1 cellular context compared by ENCODE assay signal in the genomic region with DNA sequence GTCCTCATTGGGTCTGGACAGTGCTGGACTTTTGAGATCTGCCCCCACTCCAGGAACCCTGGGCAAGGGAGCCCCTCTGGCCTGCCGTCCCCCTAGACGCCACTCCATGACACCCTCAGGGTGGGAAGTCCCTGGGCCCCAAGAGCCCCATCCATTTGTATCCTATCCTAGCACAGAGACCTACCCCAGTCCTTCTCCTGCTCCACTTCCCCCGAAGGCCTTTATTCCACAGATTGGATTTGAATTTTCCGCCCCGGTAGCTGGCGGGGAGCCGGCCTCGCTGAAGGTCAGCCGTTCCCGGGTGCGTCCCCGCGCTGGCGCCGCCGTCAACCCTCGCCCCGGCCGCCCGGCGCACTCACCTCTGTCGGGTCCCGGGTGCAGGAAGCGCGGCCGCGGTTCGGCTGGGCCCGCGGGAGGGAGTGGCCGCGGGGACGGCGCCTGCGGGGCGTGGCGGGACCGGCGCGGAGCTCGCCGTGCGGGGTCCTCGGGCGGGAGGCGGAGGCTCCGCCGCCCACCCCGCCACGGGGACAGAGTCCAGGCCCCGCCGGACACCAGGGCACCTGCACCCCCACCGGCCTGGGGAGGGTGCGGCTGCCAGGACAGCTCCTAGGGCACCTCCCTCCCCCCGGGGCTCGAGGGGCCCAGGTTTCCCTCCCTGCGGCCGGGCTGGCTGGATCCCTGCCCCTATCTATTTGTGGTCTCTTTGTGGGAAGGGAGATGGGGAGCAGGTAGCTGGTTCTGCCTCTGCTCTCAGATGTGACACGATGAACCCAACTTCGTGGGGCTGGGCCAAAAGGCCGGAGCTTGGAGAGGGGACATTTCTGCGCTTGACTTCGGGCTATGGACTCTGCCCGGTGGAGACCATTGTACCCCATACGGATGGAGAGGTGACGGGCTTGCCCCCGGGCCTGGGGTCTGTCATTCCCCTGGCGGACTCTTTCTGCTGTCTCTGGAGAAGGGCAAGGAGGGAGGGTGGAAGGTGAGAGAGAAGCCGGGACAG.
TF ChIP-seq lines count a peak whose summit lies in the region.

No MANE protein-coding gene starts in this region.

TF ChIP-seq in K562, 482 proteins besides CTCF, POLR2A, EP300 and RAD21 (continued from another document and continues in another):
- TF ChIP-seq, protein P1, sequence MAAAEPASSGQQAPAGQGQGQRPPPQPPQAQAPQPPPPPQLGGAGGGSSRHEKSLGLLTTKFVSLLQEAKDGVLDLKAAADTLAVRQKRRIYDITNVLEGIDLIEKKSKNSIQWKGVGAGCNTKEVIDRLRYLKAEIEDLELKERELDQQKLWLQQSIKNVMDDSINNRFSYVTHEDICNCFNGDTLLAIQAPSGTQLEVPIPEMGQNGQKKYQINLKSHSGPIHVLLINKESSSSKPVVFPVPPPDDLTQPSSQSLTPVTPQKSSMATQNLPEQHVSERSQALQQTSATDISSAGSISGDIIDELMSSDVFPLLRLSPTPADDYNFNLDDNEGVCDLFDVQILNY (CRISPR knock-in tag; IDR thresholded peaks at IDR 0.05), result no peak
- TF ChIP-seq MTF1 (CRISPR knock-in tag; IDR thresholded peaks at IDR 0.05; ENCODE audit: borderline replicate concordance) (no peak), IRF2 (CRISPR knock-in tag; IDR thresholded peaks at IDR 0.05) (no peak), RBM25 (IDR thresholded peaks at IDR 0.05; ENCODE audit: low read depth, low read length, severe bottlenecking) (peak; percentile 10), NCOA6 (IDR thresholded peaks at IDR 0.05) (no peak), CEBPB (tag; IDR thresholded peaks at IDR 0.05) (no peak), POLR2AphosphoS2 (IDR thresholded peaks at IDR 0.05; ENCODE audit: low read length) (no peak), GABPB1 (CRISPR knock-in tag; IDR thresholded peaks at IDR 0.05) (peak; percentile 9; the same call in 1 of the 2 replicates), GATAD2B (IDR thresholded peaks at IDR 0.05; ENCODE audit: borderline replicate concordance) (no peak), TAF7 (tag; IDR thresholded peaks at IDR 0.05) (no peak), PYGO2 (tag; IDR thresholded peaks at IDR 0.05) (no peak), ZNF311 (CRISPR knock-in tag; IDR thresholded peaks at IDR 0.05) (no peak), FOXA3 (CRISPR knock-in tag; conservative IDR thresholded peaks at IDR 0.05 in 1 of 2, IDR thresholded peaks at IDR 0.05 in 1 of 2) (no peak), SPI1 (IDR thresholded peaks at IDR 0.05; ENCODE audit: borderline replicate concordance, low read depth, low read length) (no peak), POLR2G (IDR thresholded peaks at IDR 0.05; ENCODE audit: low read depth, low read length) (peak; percentile 74), SIN3A (IDR thresholded peaks at IDR 0.05; ENCODE audit: borderline replicate concordance in 2 of 2, control insufficient read depth in 1 of 2, low read depth in 2 of 2, low read length in 2 of 2) (no peak), RUNX1 (IDR thresholded peaks at IDR 0.05; ENCODE audit: low read depth) (no peak), NR2C2 (CRISPR knock-in tag; IDR thresholded peaks at IDR 0.05) (no peak), NR2C2 (tag; IDR thresholded peaks at IDR 0.05) (peak; percentile 5; the same call in 1 of the 2 replicates), SMC3 (conservative IDR thresholded peaks at IDR 0.05; ENCODE audit: insufficient read depth, low read depth, low read length) (no peak), SMAD4 (CRISPR knock-in tag; conservative IDR thresholded peaks at IDR 0.05) (0 out of 2 replicates have a peak, but pooled peaks have one; percentile 41), FOXM1 (IDR thresholded peaks at IDR 0.05; ENCODE audit: low read depth) (no peak), FOXM1 (CRISPR knock-in tag; IDR thresholded peaks at IDR 0.05; ENCODE audit: low read depth) (no peak), HNRNPLL (IDR thresholded peaks at IDR 0.05; ENCODE audit: low read depth, low read length, poor library complexity, severe bottlenecking) (no peak), CBX1 (IDR thresholded peaks at IDR 0.05; ENCODE audit: low read depth) (no peak), ETV1 (tag; conservative IDR thresholded peaks at IDR 0.05; ENCODE audit: low read depth) (no peak), ZNF134 (CRISPR knock-in tag; conservative IDR thresholded peaks at IDR 0.05) (no peak), POU5F1 (IDR thresholded peaks at IDR 0.05; ENCODE audit: borderline replicate concordance, low read depth, low read length, partially characterized antibody) (no peak), PTTG1 (tag; IDR thresholded peaks at IDR 0.05; ENCODE audit: low read depth) (no peak), MIER1 (IDR thresholded peaks at IDR 0.05; ENCODE audit: low read depth) (no peak), KLF1 (tag; IDR thresholded peaks at IDR 0.05) (no peak), ZNF589 (CRISPR knock-in tag; IDR thresholded peaks at IDR 0.05; ENCODE audit: low read depth) (no peak), COPS2 (conservative IDR thresholded peaks at IDR 0.05) (no peak)
- TF ChIP-seq, protein P2, sequence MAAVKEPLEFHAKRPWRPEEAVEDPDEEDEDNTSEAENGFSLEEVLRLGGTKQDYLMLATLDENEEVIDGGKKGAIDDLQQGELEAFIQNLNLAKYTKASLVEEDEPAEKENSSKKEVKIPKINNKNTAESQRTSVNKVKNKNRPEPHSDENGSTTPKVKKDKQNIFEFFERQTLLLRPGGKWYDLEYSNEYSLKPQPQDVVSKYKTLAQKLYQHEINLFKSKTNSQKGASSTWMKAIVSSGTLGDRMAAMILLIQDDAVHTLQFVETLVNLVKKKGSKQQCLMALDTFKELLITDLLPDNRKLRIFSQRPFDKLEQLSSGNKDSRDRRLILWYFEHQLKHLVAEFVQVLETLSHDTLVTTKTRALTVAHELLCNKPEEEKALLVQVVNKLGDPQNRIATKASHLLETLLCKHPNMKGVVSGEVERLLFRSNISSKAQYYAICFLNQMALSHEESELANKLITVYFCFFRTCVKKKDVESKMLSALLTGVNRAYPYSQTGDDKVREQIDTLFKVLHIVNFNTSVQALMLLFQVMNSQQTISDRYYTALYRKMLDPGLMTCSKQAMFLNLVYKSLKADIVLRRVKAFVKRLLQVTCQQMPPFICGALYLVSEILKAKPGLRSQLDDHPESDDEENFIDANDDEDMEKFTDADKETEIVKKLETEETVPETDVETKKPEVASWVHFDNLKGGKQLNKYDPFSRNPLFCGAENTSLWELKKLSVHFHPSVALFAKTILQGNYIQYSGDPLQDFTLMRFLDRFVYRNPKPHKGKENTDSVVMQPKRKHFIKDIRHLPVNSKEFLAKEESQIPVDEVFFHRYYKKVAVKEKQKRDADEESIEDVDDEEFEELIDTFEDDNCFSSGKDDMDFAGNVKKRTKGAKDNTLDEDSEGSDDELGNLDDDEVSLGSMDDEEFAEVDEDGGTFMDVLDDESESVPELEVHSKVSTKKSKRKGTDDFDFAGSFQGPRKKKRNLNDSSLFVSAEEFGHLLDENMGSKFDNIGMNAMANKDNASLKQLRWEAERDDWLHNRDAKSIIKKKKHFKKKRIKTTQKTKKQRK (IDR thresholded peaks at IDR 0.05; ENCODE audit: borderline replicate concordance, low read depth, low read length), result no peak
- TF ChIP-seq, protein P3, sequence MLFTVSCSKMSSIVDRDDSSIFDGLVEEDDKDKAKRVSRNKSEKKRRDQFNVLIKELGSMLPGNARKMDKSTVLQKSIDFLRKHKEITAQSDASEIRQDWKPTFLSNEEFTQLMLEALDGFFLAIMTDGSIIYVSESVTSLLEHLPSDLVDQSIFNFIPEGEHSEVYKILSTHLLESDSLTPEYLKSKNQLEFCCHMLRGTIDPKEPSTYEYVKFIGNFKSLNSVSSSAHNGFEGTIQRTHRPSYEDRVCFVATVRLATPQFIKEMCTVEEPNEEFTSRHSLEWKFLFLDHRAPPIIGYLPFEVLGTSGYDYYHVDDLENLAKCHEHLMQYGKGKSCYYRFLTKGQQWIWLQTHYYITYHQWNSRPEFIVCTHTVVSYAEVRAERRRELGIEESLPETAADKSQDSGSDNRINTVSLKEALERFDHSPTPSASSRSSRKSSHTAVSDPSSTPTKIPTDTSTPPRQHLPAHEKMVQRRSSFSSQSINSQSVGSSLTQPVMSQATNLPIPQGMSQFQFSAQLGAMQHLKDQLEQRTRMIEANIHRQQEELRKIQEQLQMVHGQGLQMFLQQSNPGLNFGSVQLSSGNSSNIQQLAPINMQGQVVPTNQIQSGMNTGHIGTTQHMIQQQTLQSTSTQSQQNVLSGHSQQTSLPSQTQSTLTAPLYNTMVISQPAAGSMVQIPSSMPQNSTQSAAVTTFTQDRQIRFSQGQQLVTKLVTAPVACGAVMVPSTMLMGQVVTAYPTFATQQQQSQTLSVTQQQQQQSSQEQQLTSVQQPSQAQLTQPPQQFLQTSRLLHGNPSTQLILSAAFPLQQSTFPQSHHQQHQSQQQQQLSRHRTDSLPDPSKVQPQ (CRISPR knock-in tag; IDR thresholded peaks at IDR 0.05; ENCODE audit: borderline replicate concordance), result no peak
- TF ChIP-seq, protein P4, sequence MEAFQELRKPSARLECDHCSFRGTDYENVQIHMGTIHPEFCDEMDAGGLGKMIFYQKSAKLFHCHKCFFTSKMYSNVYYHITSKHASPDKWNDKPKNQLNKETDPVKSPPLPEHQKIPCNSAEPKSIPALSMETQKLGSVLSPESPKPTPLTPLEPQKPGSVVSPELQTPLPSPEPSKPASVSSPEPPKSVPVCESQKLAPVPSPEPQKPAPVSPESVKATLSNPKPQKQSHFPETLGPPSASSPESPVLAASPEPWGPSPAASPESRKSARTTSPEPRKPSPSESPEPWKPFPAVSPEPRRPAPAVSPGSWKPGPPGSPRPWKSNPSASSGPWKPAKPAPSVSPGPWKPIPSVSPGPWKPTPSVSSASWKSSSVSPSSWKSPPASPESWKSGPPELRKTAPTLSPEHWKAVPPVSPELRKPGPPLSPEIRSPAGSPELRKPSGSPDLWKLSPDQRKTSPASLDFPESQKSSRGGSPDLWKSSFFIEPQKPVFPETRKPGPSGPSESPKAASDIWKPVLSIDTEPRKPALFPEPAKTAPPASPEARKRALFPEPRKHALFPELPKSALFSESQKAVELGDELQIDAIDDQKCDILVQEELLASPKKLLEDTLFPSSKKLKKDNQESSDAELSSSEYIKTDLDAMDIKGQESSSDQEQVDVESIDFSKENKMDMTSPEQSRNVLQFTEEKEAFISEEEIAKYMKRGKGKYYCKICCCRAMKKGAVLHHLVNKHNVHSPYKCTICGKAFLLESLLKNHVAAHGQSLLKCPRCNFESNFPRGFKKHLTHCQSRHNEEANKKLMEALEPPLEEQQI (IDR thresholded peaks at IDR 0.05), result no peak
- TF ChIP-seq, protein P5, sequence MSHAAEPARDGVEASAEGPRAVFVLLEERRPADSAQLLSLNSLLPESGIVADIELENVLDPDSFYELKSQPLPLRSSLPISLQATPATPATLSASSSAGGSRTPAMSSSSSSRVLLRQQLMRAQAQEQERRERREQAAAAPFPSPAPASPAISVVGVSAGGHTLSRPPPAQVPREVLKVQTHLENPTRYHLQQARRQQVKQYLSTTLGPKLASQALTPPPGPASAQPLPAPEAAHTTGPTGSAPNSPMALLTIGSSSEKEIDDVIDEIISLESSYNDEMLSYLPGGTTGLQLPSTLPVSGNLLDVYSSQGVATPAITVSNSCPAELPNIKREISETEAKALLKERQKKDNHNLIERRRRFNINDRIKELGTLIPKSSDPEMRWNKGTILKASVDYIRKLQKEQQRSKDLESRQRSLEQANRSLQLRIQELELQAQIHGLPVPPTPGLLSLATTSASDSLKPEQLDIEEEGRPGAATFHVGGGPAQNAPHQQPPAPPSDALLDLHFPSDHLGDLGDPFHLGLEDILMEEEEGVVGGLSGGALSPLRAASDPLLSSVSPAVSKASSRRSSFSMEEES (CRISPR knock-in tag; IDR thresholded peaks at IDR 0.05), result no peak
- TF ChIP-seq, protein P6, sequence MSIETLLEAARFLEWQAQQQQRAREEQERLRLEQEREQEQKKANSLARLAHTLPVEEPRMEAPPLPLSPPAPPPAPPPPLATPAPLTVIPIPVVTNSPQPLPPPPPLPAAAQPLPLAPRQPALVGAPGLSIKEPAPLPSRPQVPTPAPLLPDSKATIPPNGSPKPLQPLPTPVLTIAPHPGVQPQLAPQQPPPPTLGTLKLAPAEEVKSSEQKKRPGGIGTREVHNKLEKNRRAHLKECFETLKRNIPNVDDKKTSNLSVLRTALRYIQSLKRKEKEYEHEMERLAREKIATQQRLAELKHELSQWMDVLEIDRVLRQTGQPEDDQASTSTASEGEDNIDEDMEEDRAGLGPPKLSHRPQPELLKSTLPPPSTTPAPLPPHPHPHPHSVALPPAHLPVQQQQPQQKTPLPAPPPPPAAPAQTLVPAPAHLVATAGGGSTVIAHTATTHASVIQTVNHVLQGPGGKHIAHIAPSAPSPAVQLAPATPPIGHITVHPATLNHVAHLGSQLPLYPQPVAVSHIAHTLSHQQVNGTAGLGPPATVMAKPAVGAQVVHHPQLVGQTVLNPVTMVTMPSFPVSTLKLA (conservative IDR thresholded peaks at IDR 0.05), result no peak
- TF ChIP-seq, protein P7, sequence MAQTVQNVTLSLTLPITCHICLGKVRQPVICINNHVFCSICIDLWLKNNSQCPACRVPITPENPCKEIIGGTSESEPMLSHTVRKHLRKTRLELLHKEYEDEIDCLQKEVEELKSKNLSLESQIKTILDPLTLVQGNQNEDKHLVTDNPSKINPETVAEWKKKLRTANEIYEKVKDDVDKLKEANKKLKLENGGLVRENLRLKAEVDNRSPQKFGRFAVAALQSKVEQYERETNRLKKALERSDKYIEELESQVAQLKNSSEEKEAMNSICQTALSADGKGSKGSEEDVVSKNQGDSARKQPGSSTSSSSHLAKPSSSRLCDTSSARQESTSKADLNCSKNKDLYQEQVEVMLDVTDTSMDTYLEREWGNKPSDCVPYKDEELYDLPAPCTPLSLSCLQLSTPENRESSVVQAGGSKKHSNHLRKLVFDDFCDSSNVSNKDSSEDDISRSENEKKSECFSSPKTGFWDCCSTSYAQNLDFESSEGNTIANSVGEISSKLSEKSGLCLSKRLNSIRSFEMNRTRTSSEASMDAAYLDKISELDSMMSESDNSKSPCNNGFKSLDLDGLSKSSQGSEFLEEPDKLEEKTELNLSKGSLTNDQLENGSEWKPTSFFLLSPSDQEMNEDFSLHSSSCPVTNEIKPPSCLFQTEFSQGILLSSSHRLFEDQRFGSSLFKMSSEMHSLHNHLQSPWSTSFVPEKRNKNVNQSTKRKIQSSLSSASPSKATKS (CRISPR knock-in tag; IDR thresholded peaks at IDR 0.05), result no peak
- TF ChIP-seq, protein P8, sequence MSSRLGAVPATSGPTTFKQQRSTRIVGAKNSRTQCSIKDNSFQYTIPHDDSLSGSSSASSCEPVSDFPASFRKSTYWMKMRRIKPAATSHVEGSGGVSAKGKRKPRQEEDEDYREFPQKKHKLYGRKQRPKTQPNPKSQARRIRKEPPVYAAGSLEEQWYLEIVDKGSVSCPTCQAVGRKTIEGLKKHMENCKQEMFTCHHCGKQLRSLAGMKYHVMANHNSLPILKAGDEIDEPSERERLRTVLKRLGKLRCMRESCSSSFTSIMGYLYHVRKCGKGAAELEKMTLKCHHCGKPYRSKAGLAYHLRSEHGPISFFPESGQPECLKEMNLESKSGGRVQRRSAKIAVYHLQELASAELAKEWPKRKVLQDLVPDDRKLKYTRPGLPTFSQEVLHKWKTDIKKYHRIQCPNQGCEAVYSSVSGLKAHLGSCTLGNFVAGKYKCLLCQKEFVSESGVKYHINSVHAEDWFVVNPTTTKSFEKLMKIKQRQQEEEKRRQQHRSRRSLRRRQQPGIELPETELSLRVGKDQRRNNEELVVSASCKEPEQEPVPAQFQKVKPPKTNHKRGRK (tag; IDR thresholded peaks at IDR 0.05), result no peak
